Comparison of ENCODE assay signal across 24 cellular contexts in the genomic region with DNA sequence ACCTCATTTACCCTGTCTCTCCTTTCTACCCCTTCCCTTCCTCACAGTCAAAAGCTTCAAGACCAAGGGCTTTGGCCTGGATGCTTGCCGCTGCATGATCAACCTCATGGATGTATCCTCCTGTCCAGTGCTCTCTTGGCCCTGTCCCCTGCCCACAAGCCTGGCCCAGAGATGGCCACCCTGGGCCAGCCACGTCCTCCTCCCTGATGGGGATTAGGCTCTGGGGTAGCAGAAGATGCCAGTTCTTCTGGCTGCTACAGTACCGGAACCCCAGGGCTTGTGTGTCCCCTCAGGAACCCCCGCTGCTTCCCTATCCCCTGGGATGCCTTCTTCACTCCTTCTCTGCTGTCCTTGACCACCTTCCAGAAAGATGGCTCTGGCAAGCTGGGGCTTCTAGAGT. TPM values are rescaled to one million over a fixed set of nuclear protein-coding genes. Genes with fewer than 3 reads are reported as not detected.
"Had no signal": no experiment of that assay in that cellular context is flagged by ENCODE, and none has a peak within 500 bp of the region (broad histone marks: within the 10 kb centered on the region; RNA-seq: fewer than 3 reads in every experiment).

No MANE protein-coding gene starts in this region.

- H3K27me3 Mint-ChIP-seq: activated CD4-positive, alpha-beta memory T cell treated with anti-CD3 and anti-CD28 coated beads, Interleukin-2, amount 10 ng/mL, durations not matched to agents 7 days and 5 days had no signal

- DNase-seq: activated CD4-positive, alpha-beta memory T cell treated with anti-CD3 and anti-CD28 coated beads, Interleukin-2, amount 10 ng/mL, durations not matched to agents 7 days and 5 days; activated CD4-positive, alpha-beta T cell treated with anti-CD3 and anti-CD28 coated beads for 48 hours; activated CD4-positive, CD25-positive, alpha-beta regulatory T cell; activated CD8-positive, alpha-beta memory T cell treated with anti-CD3 and anti-CD28 coated beads, Interleukin-2, amount 50 U/mL, for 4 hours; activated effector memory CD4-positive, alpha-beta T cell treated with anti-CD3 and anti-CD28 coated beads, Interleukin-2, amount 50 U/mL, for 16 hours; activated naive CD4-positive, alpha-beta T cell treated with anti-CD3 and anti-CD28 coated beads, Interleukin-2, amount 50 U/mL, for 16 hours; activated T-cell treated with anti-CD3 and anti-CD28 coated beads, Interleukin-2, amount 50 U/mL, for 48 hours; adrenal gland; dermis blood vessel endothelial cell; effector memory CD4-positive, alpha-beta T cell; esophagus squamous epithelium; left colon; nephron progenitor cell; occipital lobe; retina; stimulated activated CD4-positive, alpha-beta T cell treated with anti-CD3 and anti-CD28 coated beads, Interleukin-12 subunit alpha, Interleukin-12 subunit beta, amount 100 ng/mL, for 4 hours; stimulated activated CD4-positive, alpha-beta T cell treated with anti-CD3 and anti-CD28 coated beads, Interleukin-1b, Interleukin-23, amount 100 ng/mL, for 48 hours; stimulated activated CD8-positive, alpha-beta memory T cell treated with anti-CD3 and anti-CD28 coated beads, Interleukin-4, amount 100 ng/mL, for 48 hours; stimulated activated naive CD4-positive, alpha-beta T cell had no signal

- H3K9me3 Mint-ChIP-seq: activated CD4-positive, alpha-beta memory T cell treated with anti-CD3 and anti-CD28 coated beads, Interleukin-2, amount 10 ng/mL, durations not matched to agents 7 days and 5 days; nephron progenitor cell; T-helper 2 cell treated with Interferon-gamma antibody and Interleukin-4, amounts not matched to agents 5 μg/mL and 100 μg/mL, for 36 hours had no signal

- H3K4me3 Mint-ChIP-seq: activated CD4-positive, alpha-beta memory T cell treated with anti-CD3 and anti-CD28 coated beads, Interleukin-2, amount 10 ng/mL, durations not matched to agents 7 days and 5 days; nephron progenitor cell; T-helper 2 cell treated with Interferon-gamma antibody and Interleukin-4, amounts not matched to agents 5 μg/mL and 100 μg/mL, for 36 hours had no signal

- H3K27ac ChIP-seq: adrenal gland, esophagus squamous epithelium had no signal

- H3K27ac Mint-ChIP-seq: activated CD4-positive, alpha-beta memory T cell treated with anti-CD3 and anti-CD28 coated beads, Interleukin-2, amount 10 ng/mL, durations not matched to agents 7 days and 5 days; nephron progenitor cell; T-helper 2 cell treated with Interferon-gamma antibody and Interleukin-4, amounts not matched to agents 5 μg/mL and 100 μg/mL, for 36 hours had no signal

- ATAC-seq: left colon had no signal

- H3K27me3 ChIP-seq: adrenal gland had no signal

- H3K4me3 ChIP-seq: adrenal gland, esophagus squamous epithelium, lung had no signal

- H3K36me3 ChIP-seq: adrenal gland, esophagus squamous epithelium had no signal

- H3K9me3 ChIP-seq: adrenal gland, esophagus squamous epithelium had no signal

RNA-seq across cellular contexts. Expression of a gene that starts 22.3 kb away (rescaled TPM):
- total RNA-seq: astrocyte, bronchial epithelial cell, occipital lobe had no signal

RNA-seq across cellular contexts. Expression of a gene that starts 35.8 kb away (rescaled TPM):
- total RNA-seq: activated CD4-positive, alpha-beta memory T cell treated with anti-CD3 and anti-CD28 coated beads, Interleukin-2, amount 10 ng/mL, durations not matched to agents 7 days and 5 days; astrocyte; bronchial epithelial cell; dermis blood vessel endothelial cell; esophagus squamous epithelium; left colon; lung; occipital lobe; ureter had no signal
